8 cellular contexts compared by ENCODE assay signal in genomic region chr12:93441617-93442410, GRCh38. TPM values are rescaled to one million over a fixed set of nuclear protein-coding genes. Genes with fewer than 3 reads are reported as not detected.
DNase-seq lines count a peak whose midpoint lies in the region; ATAC-seq and TF ChIP-seq lines count a peak whose summit lies in the region.

TSS of gene UBE2N (minus strand) at chr12:93441947. CDS start at chr12:93441884, 63 bp downstream.

- TF ChIP-seq CTCF in OCI-LY3 (IDR thresholded peaks at IDR 0.05; ENCODE audit: low read depth, low read length) (no peak), endothelial cell (IDR thresholded peaks at IDR 0.05; ENCODE audit: unreplicated experiment) (no peak), mesothelial cell of epicardium (IDR thresholded peaks at IDR 0.05; ENCODE audit: unreplicated experiment) (no peak)

- H3K4me3 Mint-ChIP-seq in endothelial cell (ENCODE audit: unreplicated experiment), result peak within 1 kb of the TSS; percentile 98
- H3K4me3 Mint-ChIP-seq in mesothelial cell of epicardium, result peak within 1 kb of the TSS; percentile 93

- no peaks in the 10 kb centered on the region for H3K36me3 ChIP-seq in OCI-LY3 (replicated peaks; ENCODE audit: low read depth, low read length)

- H3K4me1 Mint-ChIP-seq in endothelial cell (ENCODE audit: unreplicated experiment) (peaks cover 42% of the 10 kb centered on the region), mesothelial cell of epicardium (peaks cover 39% of the 10 kb centered on the region)

- peaks cover 12% of the 10 kb centered on the region for H3K27me3 Mint-ChIP-seq in endothelial cell (ENCODE audit: unreplicated experiment)
- H3K27me3 Mint-ChIP-seq in mesothelial cell of epicardium (ENCODE audit: low read depth), result no peaks in the 10 kb centered on the region

- H3K9me3 ChIP-seq in OCI-LY3 (ENCODE audit: insufficient read depth, low read length), result no peaks in the 10 kb centered on the region

- peaks cover 51% of the 10 kb centered on the region for H3K4me1 ChIP-seq in OCI-LY3 (ENCODE audit: low read length)

- H3K27ac ChIP-seq in OCI-LY3 (ENCODE audit: low read length), result peak within 1 kb of the TSS; percentile 69

- H3K9me3 Mint-ChIP-seq in endothelial cell (ENCODE audit: unreplicated experiment), result no peaks in the 10 kb centered on the region
- H3K9me3 Mint-ChIP-seq in mesothelial cell of epicardium, result no peaks in the 10 kb centered on the region

- H3K4me2 ChIP-seq in OCI-LY3 (ENCODE audit: low read length), result peak within 1 kb of the TSS; percentile 96

- H3K27me3 ChIP-seq in OCI-LY3 (ENCODE audit: low read depth, low read length), result no peaks in the 10 kb centered on the region

- peaks cover 42% of the 10 kb centered on the region for H4K20me1 ChIP-seq in OCI-LY3 (ENCODE audit: insufficient read depth, low read length)

- H3K9ac ChIP-seq in OCI-LY3 (ENCODE audit: low read length), result peak within 1 kb of the TSS; percentile 96

- DNase-seq in DMS 273 (lab: John Stamatoyannopoulos, UW; ENCODE audit: unreplicated experiment) (peak; percentile 96), HuH-7.5 (ENCODE audit: low spot score) (peak; percentile 85), endothelial cell (ENCODE audit: low spot score) (peak; percentile 97), mesothelial cell of epicardium (ENCODE audit: low spot score in 2 of 2, unreplicated experiment in 2 of 2) (peak; percentile 95 to 96)
- DNase-seq in activated CD8-positive, alpha-beta memory T cell treated with anti-CD3 and anti-CD28 coated beads, Interleukin-2, amount 50 U/mL, for 48 hours, result peak; percentile 98
- peak; percentile 92 to 96 for DNase-seq in stimulated activated CD8-positive, alpha-beta memory T cell treated with anti-CD3 and anti-CD28 coated beads, Interleukin-15, amount 100 ng/mL, for 4 hours (ENCODE audit: low read depth in 2 of 2)

- peaks cover 59% of the 10 kb centered on the region for H3K79me2 ChIP-seq in OCI-LY3 (ENCODE audit: low read length)

- peaks cover 10% of the 10 kb centered on the region for H3K36me3 Mint-ChIP-seq in endothelial cell (ENCODE audit: low read depth, unreplicated experiment)
- H3K36me3 Mint-ChIP-seq in mesothelial cell of epicardium, result no peaks in the 10 kb centered on the region

- ATAC-seq in GM21526 (IDR thresholded peaks at IDR 0.05; ENCODE audit: low FRiP score, unreplicated experiment), result peak; percentile 77

- H2AFZ ChIP-seq in OCI-LY3 (ENCODE audit: low read depth, low read length), result peak within 1 kb of the TSS; percentile 86

- peak within 1 kb of the TSS; percentile 99 for H3K27ac Mint-ChIP-seq in endothelial cell (ENCODE audit: unreplicated experiment)
- peak within 1 kb of the TSS; percentile 99 for H3K27ac Mint-ChIP-seq in mesothelial cell of epicardium

- peak within 1 kb of the TSS; percentile 96 for H3K4me3 ChIP-seq in OCI-LY3 (ENCODE audit: low read length)

RNA-seq across cellular contexts. Expression of gene UBE2N, which starts in this region (rescaled TPM):
- total RNA-seq in endothelial cell (ENCODE audit: unreplicated experiment), result 150 TPM
- 86.5 to 92.8 TPM (median 90.6 TPM) in 3 replicates for total RNA-seq in mesothelial cell of epicardium

Comparison
In these comparisons a context has a peak if more than half of its experiments do, and no peak if none do; other contexts are left out.
1. Peak in every context shown above with its lines: DNase-seq, ATAC-seq, H3K4me3 ChIP-seq and H3K27ac ChIP-seq.